Comparison of ENCODE assay signal across 8 cellular contexts in the genomic region with DNA sequence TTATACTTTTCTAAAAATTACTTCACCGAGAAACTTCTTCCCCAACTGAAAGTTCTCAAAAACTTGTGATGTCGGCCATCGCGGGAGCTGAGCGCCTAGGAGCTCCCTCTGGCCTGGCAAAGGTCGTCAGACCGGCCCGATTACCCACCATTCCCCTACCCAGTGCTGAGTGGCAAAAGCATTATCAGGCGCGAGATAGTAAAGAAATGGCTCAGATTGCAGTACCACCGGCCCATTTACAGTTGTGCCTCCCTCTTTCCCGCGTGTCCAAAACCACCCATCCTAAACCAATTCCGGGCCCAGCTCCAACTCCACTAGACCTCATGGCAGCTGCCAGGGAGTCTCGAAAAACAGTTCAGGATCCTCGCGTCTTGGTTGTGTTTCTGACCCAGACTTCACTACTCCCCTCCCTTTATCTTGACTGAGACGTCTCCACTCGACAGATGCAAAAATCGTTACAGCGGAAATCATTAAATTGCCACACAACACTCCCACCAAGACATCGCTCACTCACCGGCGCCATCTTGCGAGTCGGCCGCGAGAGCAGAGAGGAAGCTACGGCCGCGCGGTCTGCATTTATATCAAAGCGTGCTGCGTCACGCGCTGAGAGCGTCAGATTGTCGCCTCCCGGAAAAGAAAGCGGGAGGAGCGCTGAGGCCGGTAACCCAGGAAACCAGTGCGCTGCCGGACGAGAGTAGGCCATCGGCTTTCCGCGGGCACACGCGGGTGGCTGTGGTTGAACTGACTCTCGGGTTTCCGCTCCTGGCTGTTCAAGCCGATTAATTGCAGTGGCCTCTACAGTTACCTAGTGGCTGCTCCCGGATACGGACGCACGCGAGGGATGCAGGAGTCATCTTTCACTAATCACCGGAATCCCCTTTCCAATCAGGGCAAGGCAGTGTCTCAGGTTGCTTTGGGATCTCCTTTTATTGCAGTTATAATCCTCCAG. TPM values are rescaled to one million over a fixed set of nuclear protein-coding genes. Genes with fewer than 3 reads are reported as not detected.
DNase-seq lines count a peak whose midpoint lies in the region; ATAC-seq and TF ChIP-seq lines count a peak whose summit lies in the region.

A gene (minus strand): TSS at position 551 of the 949 bp plus-strand sequence. CDS start 28 bp downstream, at position 523.

- H3K27ac Mint-ChIP-seq in activated B cell treated with CpG ODN at 0.5 μM for 24 hours, result peak within 1 kb of the TSS; percentile 97

- peaks cover 16% of the 10 kb centered on the region for H3K4me1 ChIP-seq in colonic mucosa
- H3K4me1 ChIP-seq in left lung, result peaks cover 18 to 33% of the 10 kb centered on the region in 2 donors

- TF ChIP-seq CTCF in activated B cell treated with CpG ODN at 0.5 μM for 24 hours (IDR thresholded peaks at IDR 0.05) (no peak), colonic mucosa (IDR thresholded peaks at IDR 0.05) (no peak), left lung (IDR thresholded peaks at IDR 0.05) (no peak)

- H3K9me3 ChIP-seq in colonic mucosa (no peaks in the 10 kb centered on the region), left lung (no peaks in the 10 kb centered on the region)

- peak within 1 kb of the TSS; percentile 83 to 85 for H3K9ac ChIP-seq in colonic mucosa (ENCODE audit: low read depth in 2 of 2, low read length in 2 of 2)

- DNase-seq in A172 (ENCODE audit: low spot score), result peak; percentile 96
- DNase-seq in activated B cell treated with CpG ODN at 0.5 μM for 24 hours, result peak; percentile 89
- peak; percentile 95 for DNase-seq in colonic mucosa
- DNase-seq in left lung, result peak; percentile 96 to 98
- peak; percentile 94 for DNase-seq in stimulated activated CD4-positive, alpha-beta T cell treated with anti-CD3 and anti-CD28 coated beads, Interleukin-4, amount 100 ng/mL, for 24 hours
- DNase-seq in NCI-H1436 treated with DMSO at 0.1 percent for 48 hours (lab: John Stamatoyannopoulos, UW), result no peak

- H3K27me3 ChIP-seq in colonic mucosa (no peaks in the 10 kb centered on the region), left lung (no peaks in the 10 kb centered on the region)

- H3K36me3 ChIP-seq in colonic mucosa (no peaks in the 10 kb centered on the region), left lung (peaks cover 5 to 33% of the 10 kb centered on the region in 2 donors)

- H3K36me3 Mint-ChIP-seq in activated B cell treated with CpG ODN at 0.5 μM for 24 hours (ENCODE audit: low read depth), result peaks cover 37% of the 10 kb centered on the region

- H3K27me3 Mint-ChIP-seq in activated B cell treated with CpG ODN at 0.5 μM for 24 hours, result no peaks in the 10 kb centered on the region

- CTCF ChIA-PET in activated B cell treated with CpG ODN at 0.5 μM for 24 hours (lab: Charles Lee), result interaction anchor here (0.9 kb wide), 1 partner anchor 39 kb away, joined by 3 read pairs; a partner anchor contains a TSS

- peaks cover 34% of the 10 kb centered on the region for H3K4me1 Mint-ChIP-seq in activated B cell treated with CpG ODN at 0.5 μM for 24 hours

- H3K27ac ChIP-seq in colonic mucosa (peak within 1 kb of the TSS; percentile 79), left lung (peak within 1 kb of the TSS; percentile 85)

- H3K4me3 Mint-ChIP-seq in activated B cell treated with CpG ODN at 0.5 μM for 24 hours, result peak within 1 kb of the TSS; percentile 95

- intact Hi-C loops in activated B cell treated with CpG ODN at 0.5 μM for 24 hours (cut with micrococcal nuclease) (loop anchor here (1.0 to 10.0 kb wide), 10 partner anchors 38 to 1882 kb away; a partner anchor contains a TSS), colonic mucosa (cut with DNase I) (no loop called here), left lung (cut with DNase I) (no loop called here)

- ATAC-seq in GM19035 (IDR thresholded peaks at IDR 0.05; ENCODE audit: unreplicated experiment) (peak; percentile 98), HG03378 (IDR thresholded peaks at IDR 0.05; ENCODE audit: unreplicated experiment) (peak; percentile 95), activated B cell treated with CpG ODN at 0.5 μM for 24 hours (ENCODE audit: low read depth) (peak; percentile 86), left lung (peak; percentile 98)

- H3K4me3 ChIP-seq in colonic mucosa (peak within 1 kb of the TSS; percentile 53), left lung (peak within 1 kb of the TSS; percentile 63 to 66)

- POLR2A ChIA-PET in activated B cell treated with CpG ODN at 0.5 μM for 24 hours (lab: Charles Lee), result interaction anchor here (0.6 to 2.9 kb wide), 12 partner anchors 39 to 1881 kb away, joined by 3 to 42 read pairs (median 4); a partner anchor contains a TSS

- H3K9me3 Mint-ChIP-seq in activated B cell treated with CpG ODN at 0.5 μM for 24 hours, result no peaks in the 10 kb centered on the region

RNA-seq across cellular contexts. Expression of the gene that starts here (rescaled TPM):
- total RNA-seq in A172 (2014; rRNA removed; shearing (Covaris generic)), result 621 and 649 TPM in 2 replicates
- total RNA-seq in activated B cell treated with CpG ODN at 0.5 μM for 24 hours, result 109 and 124 TPM in 2 replicates
- 10 to 100 TPM; 37.7 to 67.8 TPM for total RNA-seq in colonic mucosa
- 100 to 1,000 TPM in 1 of 2 donors, 10 to 100 TPM in 1; 41.1 to 115 TPM for total RNA-seq in left lung
